2 cellular contexts compared by ENCODE assay signal in genomic region chr11:101913631-101914030, GRCh38.
TF ChIP-seq lines count a peak whose summit lies in the region.

No MANE protein-coding gene starts in this region.

TF ChIP-seq in A549, 52 proteins besides CTCF, POLR2A, EP300 and RAD21 (continued from another document):
- TF ChIP-seq HMGXB4 (CRISPR knock-in tag; IDR thresholded peaks at IDR 0.05; ENCODE audit: borderline replicate concordance) (no peak), ZNF302 (CRISPR knock-in tag; IDR thresholded peaks at IDR 0.05) (no peak), HEYL (CRISPR knock-in tag; IDR thresholded peaks at IDR 0.05) (no peak), ESRRA (IDR thresholded peaks at IDR 0.05; ENCODE audit: borderline replicate concordance, low read length) (no peak), E2F6 (IDR thresholded peaks at IDR 0.05; ENCODE audit: borderline replicate concordance, low read depth) (no peak), NFE2L2 (conservative IDR thresholded peaks at IDR 0.05; ENCODE audit: low read length) (no peak), ZSCAN20 (CRISPR knock-in tag; IDR thresholded peaks at IDR 0.05) (no peak), KDM5A (IDR thresholded peaks at IDR 0.05) (no peak), PHF8 (IDR thresholded peaks at IDR 0.05; ENCODE audit: borderline replicate concordance, low read depth) (no peak), EHMT2 (IDR thresholded peaks at IDR 0.05; ENCODE audit: low read depth) (no peak), JUN (IDR thresholded peaks at IDR 0.05) (no peak), CHD2 (IDR thresholded peaks at IDR 0.05; ENCODE audit: low read length, partially characterized antibody) (no peak), REST (IDR thresholded peaks at IDR 0.05) (no peak)

TF ChIP-seq in HCT116, 20 proteins besides CTCF, POLR2A, EP300 and RAD21 (continued from another document):
- no peak for TF ChIP-seq REST (IDR thresholded peaks at IDR 0.05; ENCODE audit: low read depth)
- no peak for TF ChIP-seq EZH2 (IDR thresholded peaks at IDR 0.05)
- no peak for TF ChIP-seq SP1 (IDR thresholded peaks at IDR 0.05; ENCODE audit: low read depth)
- no peak for TF ChIP-seq CEBPB (IDR thresholded peaks at IDR 0.05; ENCODE audit: low read depth)
- TF ChIP-seq JUND (IDR thresholded peaks at IDR 0.05), result no peak
- no peak for TF ChIP-seq CBX3 (IDR thresholded peaks at IDR 0.05; ENCODE audit: low read depth)
